In genomic region chr3:69425249-69425648, GRCh38 we compare ENCODE assay signal across 8 cellular contexts. TPM values are rescaled to one million over a fixed set of nuclear protein-coding genes. Genes with fewer than 3 reads are reported as not detected.
DNase-seq lines count a peak whose midpoint lies in the region; ATAC-seq, FAIRE-seq and TF ChIP-seq lines count a peak whose summit lies in the region.

No MANE protein-coding gene starts in this region.

- no peak for FAIRE-seq in K562 (lab: Jason Lieb, UNC)

- POLR2A ChIA-PET in HEK293T (lab: Yijun Ruan, JAX) (no interaction called here), K562 (lab: Yijun Ruan, JAX) (no interaction called here)

- DNase-seq in cardiac muscle cell (ENCODE audit: low read depth in 1 of 2, low spot score in 1 of 2) (peak; percentile 44 to 51), Right ventricle myocardium inferior (ENCODE audit: missing footprints) (no peak), HEK293T (ENCODE audit: extremely low spot score) (peak; percentile 33), NB4 (ENCODE audit: low read depth) (peak; percentile 21), K562 (ENCODE audit: extremely low read depth in 1 of 4, low spot score in 3 of 4) (peak in 3 of 4 experiments; percentile 4 to 18 (median 13)), C1 segment of cervical spinal cord (lab: John Stamatoyannopoulos, UW) (no peak), lower leg skin (ENCODE audit: low spot score in 2 of 2) (no peak)

- peak; percentile 27 to 60; a peak in 3 of 4 replicates for TF ChIP-seq RAD21 in K562 (CRISPR knock-in tag; conservative IDR thresholded peaks at IDR 0.05 in 1 of 2, IDR thresholded peaks at IDR 0.05 in 1 of 2)
- TF ChIP-seq RAD21 in liver (IDR thresholded peaks at IDR 0.05): peak; percentile 78 to 83

- H3K4me1 ChIP-seq in cardiac muscle cell (ENCODE audit: low read depth) (peaks cover 13% of the 10 kb centered on the region), K562 (replicated peaks in 1 of 2; ENCODE audit: control insufficient read depth in 2 of 2, insufficient read depth in 2 of 2, low read length in 2 of 2) (no peaks in the 10 kb centered on the region), liver (ENCODE audit: control insufficient read depth in 4 of 4, insufficient read depth in 4 of 4, low read length in 3 of 4) (no peaks in the 10 kb centered on the region)

- no peaks in the 10 kb centered on the region for H3K79me2 ChIP-seq in K562 (ENCODE audit: control insufficient read depth, insufficient read depth, low read length)

- no peaks in the 10 kb centered on the region for H3K9me1 ChIP-seq in K562 (ENCODE audit: control insufficient read depth, insufficient read depth, low read length)

- in situ Hi-C loops in K562 (cut with MboI): loop anchor here (10.0 kb wide), 1 partner anchor 260 kb away; no protein-coding TSS in a partner anchor

- no peak for TF ChIP-seq EP300 in K562 (IDR thresholded peaks at IDR 0.05; ENCODE audit: low read length)

- H3K9me3 ChIP-seq in cardiac muscle cell (ENCODE audit: low read depth) (no peaks in the 10 kb centered on the region), K562 (replicated peaks; ENCODE audit: control insufficient read depth, insufficient read depth, low read depth, low read length) (no peaks in the 10 kb centered on the region), liver (ENCODE audit: control insufficient read depth in 4 of 4, low read length in 3 of 4) (no peaks in the 10 kb centered on the region)

- TF ChIP-seq CTCF in cardiac muscle cell (IDR thresholded peaks at IDR 0.05; ENCODE audit: low read depth, low read length) (peak; percentile 71), NB4 (IDR thresholded peaks at IDR 0.05; ENCODE audit: low read depth, low read length) (peak; percentile 32), K562 (IDR thresholded peaks at IDR 0.05 in 2 of 3, conservative IDR thresholded peaks at IDR 0.05 in 1 of 3; ENCODE audit: insufficient read depth in 2 of 3, low read depth in 1 of 3, low read length in 3 of 3) (peak; percentile 43 to 58 (median 55); a peak in 5 of 6 replicates), liver (IDR thresholded peaks at IDR 0.05; ENCODE audit: low read depth, low read length, missing input control) (peak; percentile 47), lower leg skin (IDR thresholded peaks at IDR 0.05) (no peak)

- H3K36me3 ChIP-seq in cardiac muscle cell (no peaks in the 10 kb centered on the region), K562 (ENCODE audit: control insufficient read depth, insufficient read depth, low read length) (no peaks in the 10 kb centered on the region), liver (ENCODE audit: control insufficient read depth in 4 of 4, insufficient read depth in 3 of 4, low read depth in 1 of 4, low read length in 3 of 4) (no peaks in the 10 kb centered on the region)

- no peak overlapping the region for H3K4me3 ChIP-seq in cardiac muscle cell
- no peak overlapping the region for H3K4me3 ChIP-seq in NB4 (ENCODE audit: low read depth, low read length)
- H3K4me3 ChIP-seq in K562: no peak overlapping the region
- no peak overlapping the region for H3K4me3 ChIP-seq in liver (ENCODE audit: low read depth in 1 of 3, low read length in 3 of 3)
- H3K4me3 ChIP-seq in lower leg skin (ENCODE audit: low read depth, poor library complexity, severe bottlenecking): no peak overlapping the region

- H3K9ac ChIP-seq in K562 (ENCODE audit: insufficient read depth in 1 of 2, low read depth in 2 of 2, low read length in 2 of 2) (no peak overlapping the region), liver (ENCODE audit: low read depth in 1 of 2, low read length in 2 of 2) (no peak overlapping the region)

- H3K27ac ChIP-seq in cardiac muscle cell (no peak overlapping the region), K562 (ENCODE audit: extremely low read depth, low read depth, low read length) (no peak overlapping the region), liver (ENCODE audit: low read depth in 1 of 2, low read length in 2 of 2) (no peak overlapping the region)

- 0% methylated on average over 4 of the region's 4 CpGs for WGBS in K562 (ENCODE audit: insufficient coverage, low coverage, missing lambda C conversion rate)
- WGBS in liver: 28% methylated on average over 4 of the region's 4 CpGs
- WGBS in lower leg skin, 2 donors: 58 to 63% methylated on average over 4 of the region's 4 CpGs

- H4K20me1 ChIP-seq in K562 (replicated peaks; ENCODE audit: control insufficient read depth, insufficient read depth, low read length): no peaks in the 10 kb centered on the region

- BruUV-seq in K562 (replicated peaks; lab: Mats Ljungman, UMichigan): no TSS peak

- no peak overlapping the region for H2AFZ ChIP-seq in K562 (ENCODE audit: low read depth, low read length)

- no peak for ATAC-seq in Right ventricle myocardium inferior
- peak; percentile 76 for ATAC-seq in K562

- no peak overlapping the region for H3K4me2 ChIP-seq in K562 (ENCODE audit: insufficient read depth, low read length)

- no peaks in the 10 kb centered on the region for H3K27me3 ChIP-seq in cardiac muscle cell
- H3K27me3 ChIP-seq in K562 (ENCODE audit: control insufficient read depth in 2 of 2, insufficient read depth in 2 of 2, low read length in 2 of 2): peaks cover 0 to 5% of the 10 kb centered on the region in 2 experiments; a peak in 2 of 5 replicates
- H3K27me3 ChIP-seq in liver (ENCODE audit: control insufficient read depth in 4 of 4, insufficient read depth in 4 of 4, low read length in 3 of 4): no peaks in the 10 kb centered on the region

- no peak for TF ChIP-seq POLR2A in NB4 (IDR thresholded peaks at IDR 0.05; ENCODE audit: extremely low read depth, insufficient read length)
- no peak for TF ChIP-seq POLR2A in K562 (conservative IDR thresholded peaks at IDR 0.05)
- no peak for TF ChIP-seq POLR2A in lower leg skin (IDR thresholded peaks at IDR 0.05)

- CTCF ChIA-PET in HEK293T (lab: Yijun Ruan, JAX) (interaction anchor here (1.0 kb wide), 1 partner anchor 267 kb away, joined by 3 read pairs; no protein-coding TSS in a partner anchor), K562 (lab: Yijun Ruan, JAX; ENCODE audit: low intra/inter-chr PET ratio) (no interaction called here)

- intact Hi-C loops in Right ventricle myocardium inferior (cut with DNase I): loop anchor here (5.0 kb wide), 2 partner anchors 247 to 263 kb away; no protein-coding TSS in a partner anchor
- intact Hi-C loops in K562 (cut with micrococcal nuclease): loop anchor here (5.0 kb wide), 2 partner anchors 118 to 263 kb away; no protein-coding TSS in a partner anchor
- intact Hi-C loops in lower leg skin (cut with DNase I; ENCODE audit: low total_unique reads): loop anchor here (10.0 kb wide), 1 partner anchor 260 kb away; no protein-coding TSS in a partner anchor

TF ChIP-seq in HEK293T, 16 proteins besides CTCF, POLR2A, EP300 and RAD21 (continues in another document):
- TF ChIP-seq SUZ12 (IDR thresholded peaks at IDR 0.05) (no peak), ARNT (IDR thresholded peaks at IDR 0.05) (no peak)

TF ChIP-seq in K562, 482 proteins besides CTCF, POLR2A, EP300 and RAD21:
- TF ChIP-seq NR4A1 (CRISPR knock-in tag; IDR thresholded peaks at IDR 0.05) (no peak), NR4A1 (tag; IDR thresholded peaks at IDR 0.05) (no peak), SMC3 (conservative IDR thresholded peaks at IDR 0.05; ENCODE audit: insufficient read depth, low read depth, low read length) (no peak), FIP1L1 (IDR thresholded peaks at IDR 0.05; ENCODE audit: low read depth, low read length, poor library complexity, severe bottlenecking) (no peak), NFIX (CRISPR knock-in tag; IDR thresholded peaks at IDR 0.05; ENCODE audit: low read depth) (no peak), PHF20 (IDR thresholded peaks at IDR 0.05; ENCODE audit: partially characterized antibody) (no peak), CREBBP (IDR thresholded peaks at IDR 0.05; ENCODE audit: low read depth, low read length) (no peak)

TF ChIP-seq in liver, 16 proteins besides CTCF, POLR2A, EP300 and RAD21 (continues in another document):
- TF ChIP-seq RXRA (IDR thresholded peaks at IDR 0.05) (no peak), GABPA (IDR thresholded peaks at IDR 0.05 in 1 of 2, conservative IDR thresholded peaks at IDR 0.05 in 1 of 2) (no peak), ZBTB33 (IDR thresholded peaks at IDR 0.05) (no peak), HNF4G (IDR thresholded peaks at IDR 0.05) (no peak)

RNA-seq across cellular contexts. Expression of gene FRMD4B, which starts 39.4 kb away (rescaled TPM):
- total RNA-seq in cardiac muscle cell: 50.6 and 78.7 TPM in 2 replicates
- 38.6 and 68.0 TPM in 2 replicates for polyA plus RNA-seq in cardiac muscle cell
- 16.0 TPM for total RNA-seq in Right ventricle myocardium inferior
- total RNA-seq in K562 (2011; cell fraction: chromatin; rRNA removed; ENCODE audit: low replicate concordance): not detected in 2 replicates
- not detected in 2 replicates for total RNA-seq in K562 (2011; cell fraction: nucleolus; rRNA removed)
- total RNA-seq in K562 (2011; cell fraction: nucleoplasm; rRNA removed): 0.53 TPM in 1 of 2 replicates, not detected in the other
- total RNA-seq in K562 (2014; rRNA removed): 0.05 and 0.12 TPM in 2 replicates
- 0.03 TPM in 1 of 2 replicates, not detected in the other for total RNA-seq in K562 (2014; rRNA removed; fragmentation: Illumina TruSeq; extraction: Trizol)
- 0.04 TPM in 2 replicates for total RNA-seq in K562 (2015; rRNA removed; fragmentation: Illumina TruSeq; extraction: Trizol)
- total RNA-seq in K562 (2021): 0.09 and 0.25 TPM in 2 replicates
- not detected in 2 replicates for polyA plus RNA-seq in K562 (2011; rRNA removed)
- polyA plus RNA-seq in K562 (2011; cell fraction: cytosol; rRNA removed): 0.01 TPM in 1 of 2 replicates, not detected in the other
- polyA plus RNA-seq in K562 (2011; cell fraction: nucleus; rRNA removed): not detected in 2 replicates
- polyA plus RNA-seq in K562 (2012): 0.08 and 0.28 TPM in 2 replicates
- polyA plus RNA-seq in K562 (2014; fragmentation: Illumina TruSeq; extraction: Trizol): 0.03 TPM in 2 replicates
- under 1 TPM in 1 of 2 experiments, not detected in 1; 0.04 TPM for polyA plus RNA-seq in K562 (2014; fragmentation: Nextera tagmentation; extraction: Ambion mirVana)
- polyA plus RNA-seq in K562 (2014; rRNA removed): 0.03 and 0.30 TPM in 2 replicates
- not detected in 2 replicates for polyA minus RNA-seq in K562 (2011; rRNA and poly(A)+ RNA removed)
- polyA minus RNA-seq in K562 (2011; cell fraction: cytosol; rRNA and poly(A)+ RNA removed): not detected in 2 replicates
- not detected in 2 replicates for polyA minus RNA-seq in K562 (2011; cell fraction: nucleus; rRNA and poly(A)+ RNA removed)
- 10 to 100 TPM; 22.5 to 22.6 TPM for total RNA-seq in liver
- polyA plus RNA-seq in liver: 1 to 10 TPM; 7.3 to 7.6 TPM
- total RNA-seq in lower leg skin: 10 to 100 TPM; 58.0 to 71.9 (median 63.4) TPM

Comparison
In these comparisons a context has a peak if more than half of its experiments do, and no peak if none do; other contexts are left out.
1. DNase-seq: peak in cardiac muscle cell (2 of 2), HEK293T (single experiment), NB4 (single experiment) and K562 (3 of 4); none in Right ventricle myocardium inferior (single experiment), C1 segment of cervical spinal cord (0 of 14) and lower leg skin (0 of 2).
2. CTCF ChIP-seq: peak in cardiac muscle cell (single experiment), NB4 (single experiment), K562 (3 of 3) and liver (single experiment); none in lower leg skin (0 of 3).
3. RNA of gene FRMD4B, which starts 39.4 kb away (total RNA-seq): 50.6 to 78.7 TPM in cardiac muscle cell, 58.0 to 71.9 TPM in lower leg skin, 22.5 to 22.6 TPM in liver and 16.0 TPM in Right ventricle myocardium inferior (single experiment); 0.03 to 0.53 TPM in K562; every median in the first group is over 10 times any median in the second.